8 cellular contexts compared by ENCODE assay signal in genomic region chr12:120540445-120540844, GRCh38. TPM values are rescaled to one million over a fixed set of nuclear protein-coding genes. Genes with fewer than 3 reads are reported as not detected.
DNase-seq lines count a peak whose midpoint lies in the region; ATAC-seq, FAIRE-seq and TF ChIP-seq lines count a peak whose summit lies in the region.

No MANE protein-coding gene starts in this region.

- no peak overlapping the region for H4K91ac ChIP-seq in mesenchymal stem cell (ENCODE audit: low read length)

- H3K4ac ChIP-seq in mesenchymal stem cell (ENCODE audit: low read depth in 1 of 2, low read length in 2 of 2) = no peak overlapping the region

- no peak for ATAC-seq in GM19351 (IDR thresholded peaks at IDR 0.05; ENCODE audit: unreplicated experiment)
- ATAC-seq in GM18873 (IDR thresholded peaks at IDR 0.05; ENCODE audit: low FRiP score, unreplicated experiment) = no peak

- TF ChIP-seq CTCF in breast epithelium (IDR thresholded peaks at IDR 0.05) (no peak), MCF 10A (IDR thresholded peaks at IDR 0.05; ENCODE audit: unreplicated experiment) (no peak), vagina (IDR thresholded peaks at IDR 0.05) (no peak)

- DNase-seq in breast epithelium (ENCODE audit: low spot score in 2 of 2) (no peak), MCF 10A (ENCODE audit: unreplicated experiment) (no peak), astrocyte of the hippocampus (ENCODE audit: low read depth, low spot score) (peak; percentile 31), mesenchymal stem cell (peak; percentile 50), vagina (ENCODE audit: extremely low spot score in 2 of 2) (no peak), small intestine (no peak)

- WGBS in mesenchymal stem cell = 94% methylated on average over 3 of the region's 3 CpGs
- WGBS in small intestine, 3 donors = 10 to 24% (median 13%) methylated on average over 3 of the region's 3 CpGs

- H3K36me3 Mint-ChIP-seq in MCF 10A (ENCODE audit: insufficient read depth, unreplicated experiment) = peaks cover 50% of the 10 kb centered on the region

- no peak for FAIRE-seq in small intestine (lab: Jason Lieb, UNC)

- H3K9ac ChIP-seq in mesenchymal stem cell (ENCODE audit: low read length) = peak overlapping the region; percentile 47

- no peak overlapping the region for H3K27ac Mint-ChIP-seq in MCF 10A (ENCODE audit: low read depth, unreplicated experiment)

- H3K4me1 ChIP-seq in breast epithelium (peaks cover 5 to 27% of the 10 kb centered on the region in 2 donors), mesenchymal stem cell (ENCODE audit: control insufficient read depth, insufficient read depth, low read depth, low read length) (peaks cover 22% of the 10 kb centered on the region), vagina (peaks cover 95% of the 10 kb centered on the region), small intestine (ENCODE audit: control insufficient read depth in 2 of 2, insufficient read depth in 1 of 2, low read depth in 1 of 2, low read length in 1 of 2) (peaks cover 4 to 31% of the 10 kb centered on the region in 2 donors)

- H3K79me1 ChIP-seq in mesenchymal stem cell (replicated peaks; ENCODE audit: low read length, poor library complexity, severe bottlenecking) = no peaks in the 10 kb centered on the region

- no peak overlapping the region for H2BK120ac ChIP-seq in mesenchymal stem cell (ENCODE audit: low read depth, low read length)

- H3K23ac ChIP-seq in mesenchymal stem cell (ENCODE audit: low read length in 2 of 2) = no peak overlapping the region

- TF ChIP-seq POLR2A in breast epithelium (IDR thresholded peaks at IDR 0.05) = no peak
- TF ChIP-seq POLR2A in vagina (IDR thresholded peaks at IDR 0.05) = no peak

- no TSS peak for BruUV-seq in MCF 10A (replicated peaks; lab: Mats Ljungman, UMichigan)

- H3K9me3 ChIP-seq in breast epithelium (no peaks in the 10 kb centered on the region), mesenchymal stem cell (ENCODE audit: control insufficient read depth, low read length) (no peaks in the 10 kb centered on the region), vagina (no peaks in the 10 kb centered on the region), small intestine (ENCODE audit: control insufficient read depth, low read depth) (no peaks in the 10 kb centered on the region)

- no peaks in the 10 kb centered on the region for H3K9me3 Mint-ChIP-seq in MCF 10A (ENCODE audit: unreplicated experiment)

- no peak overlapping the region for H3K4me2 ChIP-seq in mesenchymal stem cell (ENCODE audit: low read length, poor library complexity, severe bottlenecking)

- H2BK12ac ChIP-seq in mesenchymal stem cell (ENCODE audit: low read length in 2 of 2) = no peak overlapping the region

- H3K36me3 ChIP-seq in breast epithelium (no peaks in the 10 kb centered on the region), mesenchymal stem cell (ENCODE audit: control insufficient read depth in 1 of 2, insufficient read depth in 2 of 2, low read depth in 1 of 2, low read length in 2 of 2) (peaks cover 11 to 19% of the 10 kb centered on the region in 2 experiments), vagina (peaks cover 0 to 5% of the 10 kb centered on the region in 2 donors), small intestine (ENCODE audit: control insufficient read depth in 2 of 2, insufficient read depth in 2 of 2, low read length in 2 of 2) (peaks cover 2 to 5% of the 10 kb centered on the region in 2 donors)

- no peak overlapping the region for H3K4me3 Mint-ChIP-seq in MCF 10A (ENCODE audit: unreplicated experiment)

- H2AK5ac ChIP-seq in mesenchymal stem cell (ENCODE audit: low read length, severe bottlenecking) = no peak overlapping the region

- CTCF ChIA-PET in MCF 10A (lab: Yijun Ruan, JAX) = interaction anchor here (0.9 kb wide), 1 partner anchor 174 kb away, joined by 3 read pairs; no protein-coding TSS in a partner anchor

- no peak overlapping the region for H2AFZ ChIP-seq in mesenchymal stem cell (ENCODE audit: low read depth, low read length)

- peak overlapping the region; percentile 72 to 98 for H3K27ac ChIP-seq in breast epithelium
- no peak overlapping the region for H3K27ac ChIP-seq in mesenchymal stem cell (ENCODE audit: low read length, poor library complexity, severe bottlenecking)
- peak overlapping the region; percentile 70 for H3K27ac ChIP-seq in vagina
- H3K27ac ChIP-seq in small intestine (ENCODE audit: low read depth in 1 of 2, low read length in 1 of 2) = no peak overlapping the region

- no peak overlapping the region for H2BK5ac ChIP-seq in mesenchymal stem cell (ENCODE audit: low read depth, low read length, poor library complexity, severe bottlenecking)

- H3K18ac ChIP-seq in mesenchymal stem cell (ENCODE audit: low read depth in 1 of 2, low read length in 2 of 2) = no peak overlapping the region

- H2BK15ac ChIP-seq in mesenchymal stem cell (ENCODE audit: low read depth, poor library complexity, severe bottlenecking) = no peak overlapping the region

- no peaks in the 10 kb centered on the region for H3K27me3 Mint-ChIP-seq in MCF 10A (ENCODE audit: insufficient read depth, unreplicated experiment)

- H3K27me3 ChIP-seq in breast epithelium = no peaks in the 10 kb centered on the region
- no peaks in the 10 kb centered on the region for H3K27me3 ChIP-seq in mesenchymal stem cell (ENCODE audit: control insufficient read depth in 1 of 2, insufficient read depth in 1 of 2, low read length in 2 of 2)
- H3K27me3 ChIP-seq in vagina = no peaks in the 10 kb centered on the region
- H3K27me3 ChIP-seq in small intestine (ENCODE audit: control insufficient read depth in 2 of 2, insufficient read depth in 2 of 2, low read length in 2 of 2) = no peaks in the 10 kb centered on the region

- H3K4me3 ChIP-seq in breast epithelium (no peak overlapping the region), mesenchymal stem cell (ENCODE audit: insufficient read depth in 1 of 2, low read depth in 1 of 2, low read length in 2 of 2) (peak overlapping the region in 1 of 2 experiments; percentile 1), vagina (no peak overlapping the region), small intestine (ENCODE audit: low read depth in 1 of 2, low read length in 2 of 2) (no peak overlapping the region)

- H3K4me1 Mint-ChIP-seq in MCF 10A (ENCODE audit: insufficient read depth, unreplicated experiment) = peaks cover 26% of the 10 kb centered on the region

- H4K8ac ChIP-seq in mesenchymal stem cell (ENCODE audit: low read length) = no peak overlapping the region

- intact Hi-C loops in breast epithelium (cut with DNase I; ENCODE audit: low total_unique reads) = no loop called here
- intact Hi-C loops in MCF 10A (cut with micrococcal nuclease) = no loop called here
- intact Hi-C loops in vagina (cut with DNase I) = no loop called here

- POLR2A ChIA-PET in MCF 10A (lab: Yijun Ruan, JAX) = interaction anchor here (3.6 kb wide), 1 partner anchor 11 kb away, joined by 42 read pairs; the partner anchor contains the start of gene COQ5

- no peak overlapping the region for H3K14ac ChIP-seq in mesenchymal stem cell (ENCODE audit: low read length in 2 of 2)

RNA-seq across cellular contexts. Expression of gene RNF10, which starts 6.3 kb away (rescaled TPM):
- 100 to 1,000 TPM; 112 to 164 (median 149) TPM for total RNA-seq in breast epithelium
- total RNA-seq in MCF 10A (2022) = 166 and 222 TPM in 2 replicates
- polyA plus RNA-seq in mesenchymal stem cell (2013, experiment 1 of 2) = 124 TPM
- 131 TPM for polyA plus RNA-seq in mesenchymal stem cell (2013, experiment 2 of 2)
- total RNA-seq in vagina = 161 TPM
- polyA plus RNA-seq in small intestine = 100 to 1,000 TPM; 102 to 261 (median 159) TPM

RNA-seq across cellular contexts. Expression of gene COQ5, which starts 11.5 kb away (rescaled TPM):
- 10 to 100 TPM; 26.2 to 33.0 (median 26.5) TPM for total RNA-seq in breast epithelium
- total RNA-seq in MCF 10A (2022) = 21.5 and 22.9 TPM in 2 replicates
- polyA plus RNA-seq in mesenchymal stem cell (2013, experiment 1 of 2) = 22.0 TPM
- 21.3 TPM for polyA plus RNA-seq in mesenchymal stem cell (2013, experiment 2 of 2)
- 18.4 TPM for total RNA-seq in vagina
- 10 to 100 TPM; 33.2 to 46.3 (median 36.5) TPM for polyA plus RNA-seq in small intestine

RNA-seq across cellular contexts. Expression of gene POP5, which starts 40.8 kb away (rescaled TPM):
- total RNA-seq in breast epithelium (10 to 100 TPM; 35.4 to 43.8 (median 42.4) TPM), MCF 10A (2022) (24.3 and 29.9 TPM in 2 replicates), vagina (35.6 TPM)
- polyA plus RNA-seq in mesenchymal stem cell (2013, experiment 1 of 2) = 33.8 TPM
- 34.1 TPM for polyA plus RNA-seq in mesenchymal stem cell (2013, experiment 2 of 2)
- polyA plus RNA-seq in small intestine = 10 to 100 TPM; 20.0 to 59.9 (median 32.7) TPM

RNA-seq across cellular contexts. Expression of gene DYNLL1, which starts 44.5 kb away (rescaled TPM):
- total RNA-seq in breast epithelium (100 to 1,000 TPM; 155 to 170 (median 167) TPM), MCF 10A (2022) (247 and 351 TPM in 2 replicates), vagina (318 TPM)
- 419 TPM for polyA plus RNA-seq in mesenchymal stem cell (2013, experiment 1 of 2)
- polyA plus RNA-seq in mesenchymal stem cell (2013, experiment 2 of 2) = 417 TPM
- polyA plus RNA-seq in small intestine = 100 to 1,000 TPM; 312 to 554 (median 440) TPM

Comparison
In these comparisons a context has a peak if more than half of its experiments do, and no peak if none do; other contexts are left out.
1. DNase-seq: peak in astrocyte of the hippocampus (single experiment) and mesenchymal stem cell (single experiment); none in breast epithelium (0 of 2), MCF 10A (single experiment), vagina (0 of 2) and small intestine (single experiment).
2. H3K27ac ChIP-seq: peak in breast epithelium (2 of 2) and vagina (single experiment); none in mesenchymal stem cell (single experiment) and small intestine (0 of 2).